ENCODE assay signal across 8 cellular contexts in the genomic region with DNA sequence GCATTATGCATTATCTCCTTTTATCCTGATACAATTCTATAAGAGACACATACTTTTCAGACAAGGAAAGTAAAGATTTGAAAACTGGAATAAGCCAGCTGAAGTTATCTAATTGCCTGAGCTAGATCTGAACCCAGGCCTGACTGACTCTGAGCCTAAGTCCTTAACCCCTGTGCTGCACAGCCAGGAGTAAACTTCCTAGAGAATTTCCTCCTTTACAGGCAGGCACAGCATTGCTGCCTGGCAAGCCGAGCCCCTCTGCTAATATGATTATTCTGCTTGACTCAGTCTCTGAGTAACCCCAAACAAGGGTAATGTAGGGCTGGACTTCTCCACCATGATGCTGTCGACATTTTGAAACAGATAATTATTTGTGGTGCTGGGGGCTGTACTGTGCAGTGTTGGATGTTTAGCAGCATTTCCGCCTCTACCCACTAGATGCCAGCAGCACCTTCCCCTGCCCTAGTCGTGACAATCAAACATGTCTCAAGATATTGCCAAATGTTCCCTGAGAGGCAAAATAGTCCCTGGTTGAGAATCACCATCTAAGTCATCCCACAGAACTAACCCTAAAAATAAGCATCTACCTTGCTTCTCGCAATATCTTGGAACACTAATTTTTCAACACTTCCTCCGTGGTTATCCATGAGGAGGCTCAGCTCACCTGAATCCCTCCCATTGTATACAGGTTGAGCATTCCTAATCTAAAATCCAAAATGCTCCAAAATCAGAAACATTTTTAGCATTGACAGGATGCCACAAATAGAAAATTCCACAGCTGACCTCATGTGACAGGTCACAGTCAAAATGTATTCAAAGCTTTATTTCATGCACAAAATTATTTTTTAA. TPM values are rescaled to one million over a fixed set of nuclear protein-coding genes. Genes with fewer than 3 reads are reported as not detected.
DNase-seq lines count a peak whose midpoint lies in the region; ATAC-seq and TF ChIP-seq lines count a peak whose summit lies in the region.

No MANE protein-coding gene starts in this region.

- H3K9me3 Mint-ChIP-seq in activated CD8-positive, alpha-beta memory T cell treated with anti-CD3 and anti-CD28 coated beads, Interleukin-2, amount 10 ng/mL, durations not matched to agents 7 days and 5 days (ENCODE audit: low read depth) = no peaks in the 10 kb centered on the region

- no peaks in the 10 kb centered on the region for H3K9me3 ChIP-seq in Peyer's patch

- no peak for TF ChIP-seq POLR2A in Peyer's patch (IDR thresholded peaks at IDR 0.05)

- peaks cover 43% of the 10 kb centered on the region for H3K27me3 Mint-ChIP-seq in activated CD8-positive, alpha-beta memory T cell treated with anti-CD3 and anti-CD28 coated beads, Interleukin-2, amount 10 ng/mL, durations not matched to agents 7 days and 5 days

- no peaks in the 10 kb centered on the region for H3K36me3 Mint-ChIP-seq in activated CD8-positive, alpha-beta memory T cell treated with anti-CD3 and anti-CD28 coated beads, Interleukin-2, amount 10 ng/mL, durations not matched to agents 7 days and 5 days

- peak; percentile 55 for DNase-seq in activated CD8-positive, alpha-beta memory T cell treated with anti-CD3 and anti-CD28 coated beads, Interleukin-2, amount 10 ng/mL, durations not matched to agents 7 days and 5 days
- no peak for DNase-seq in activated CD8-positive, alpha-beta memory T cell treated with anti-CD3 and anti-CD28 coated beads, Interleukin-2, amount 50 U/mL, for 4 hours
- DNase-seq in Peyer's patch = no peak
- peak; percentile 28 for DNase-seq in brain microvascular endothelial cell
- peak; percentile 63 for DNase-seq in islet precursor cell
- peak; percentile 49 for DNase-seq in stimulated activated CD8-positive, alpha-beta memory T cell treated with anti-CD3 and anti-CD28 coated beads, Interleukin-4, amount 100 ng/mL, for 48 hours

- TF ChIP-seq CTCF in Peyer's patch (IDR thresholded peaks at IDR 0.05) = peak in 4 of 6 experiments; percentile 56 to 83 (median 78)
- peak; percentile 85 for TF ChIP-seq CTCF in brain microvascular endothelial cell (IDR thresholded peaks at IDR 0.05; ENCODE audit: low read depth, low read length, missing control alignments)

- no peak overlapping the region for H3K4me3 Mint-ChIP-seq in activated CD8-positive, alpha-beta memory T cell treated with anti-CD3 and anti-CD28 coated beads, Interleukin-2, amount 10 ng/mL, durations not matched to agents 7 days and 5 days

- in situ Hi-C loops in brain microvascular endothelial cell (cut with HindIII; ENCODE audit: low pct_ligation_motif_present, low sequenced_read_pairs) = no loop called here

- H3K36me3 ChIP-seq in Peyer's patch (no peaks in the 10 kb centered on the region), brain microvascular endothelial cell (replicated peaks) (no peaks in the 10 kb centered on the region)

- H3K27ac Mint-ChIP-seq in activated CD8-positive, alpha-beta memory T cell treated with anti-CD3 and anti-CD28 coated beads, Interleukin-2, amount 10 ng/mL, durations not matched to agents 7 days and 5 days = no peak overlapping the region

- peak; percentile 73 for ATAC-seq in activated CD8-positive, alpha-beta memory T cell treated with anti-CD3 and anti-CD28 coated beads, Interleukin-2, amount 10 ng/mL, durations not matched to agents 7 days and 5 days
- ATAC-seq in HG03520 (IDR thresholded peaks at IDR 0.05; ENCODE audit: unreplicated experiment) (peak; percentile 58), GM18870 (IDR thresholded peaks at IDR 0.05; ENCODE audit: unreplicated experiment) (no peak)

- CTCF ChIA-PET in activated CD8-positive, alpha-beta memory T cell treated with anti-CD3 and anti-CD28 coated beads, Interleukin-2, amount 10 ng/mL, durations not matched to agents 7 days and 5 days (lab: Charles Lee) = interaction anchor here (0.6 to 2.2 kb wide), 11 partner anchors 9 to 166 kb away, joined by 3 to 15 read pairs (median 4); no protein-coding TSS in a partner anchor

- H3K27ac ChIP-seq in Peyer's patch (no peak overlapping the region), brain microvascular endothelial cell (no peak overlapping the region)

- no peaks in the 10 kb centered on the region for H3K4me1 ChIP-seq in Peyer's patch

- H3K4me3 ChIP-seq in Peyer's patch = no peak overlapping the region
- no peak overlapping the region for H3K4me3 ChIP-seq in brain microvascular endothelial cell (ENCODE audit: low read depth, low read length)

- H3K27me3 ChIP-seq in Peyer's patch = no peaks in the 10 kb centered on the region
- no peaks in the 10 kb centered on the region for H3K27me3 ChIP-seq in brain microvascular endothelial cell (replicated peaks)

- H3K4me1 Mint-ChIP-seq in activated CD8-positive, alpha-beta memory T cell treated with anti-CD3 and anti-CD28 coated beads, Interleukin-2, amount 10 ng/mL, durations not matched to agents 7 days and 5 days = peaks cover 3% of the 10 kb centered on the region

RNA-seq across cellular contexts. Expression of a gene that starts 18.5 kb away (rescaled TPM):
- not detected for total RNA-seq in activated CD8-positive, alpha-beta memory T cell treated with anti-CD3 and anti-CD28 coated beads, Interleukin-2, amount 10 ng/mL, durations not matched to agents 7 days and 5 days
- not detected for total RNA-seq in Peyer's patch

RNA-seq across cellular contexts. Expression of a gene that starts 50.2 kb away (rescaled TPM):
- total RNA-seq in activated CD8-positive, alpha-beta memory T cell treated with anti-CD3 and anti-CD28 coated beads, Interleukin-2, amount 10 ng/mL, durations not matched to agents 7 days and 5 days = 1 to 10 TPM; 1.3 to 2.5 TPM
- 100 to 1,000 TPM in 3 of 4 donors, 1 to 10 TPM in 1; 9.1 to 109 (median 104) TPM for total RNA-seq in Peyer's patch

Comparison
In these comparisons a context has a peak if more than half of its experiments do, and no peak if none do; other contexts are left out.
1. DNase-seq: peak in activated CD8-positive, alpha-beta memory T cell treated with anti-CD3 and anti-CD28 coated beads, Interleukin-2, amount 10 ng/mL, durations not matched to agents 7 days and 5 days (single experiment), brain microvascular endothelial cell (single experiment), islet precursor cell (single experiment) and stimulated activated CD8-positive, alpha-beta memory T cell treated with anti-CD3 and anti-CD28 coated beads, Interleukin-4, amount 100 ng/mL, for 48 hours (single experiment); none in activated CD8-positive, alpha-beta memory T cell treated with anti-CD3 and anti-CD28 coated beads, Interleukin-2, amount 50 U/mL, for 4 hours (single experiment) and Peyer's patch (0 of 3).